ENCODE assay signal across 8 cellular contexts in the genomic region with DNA sequence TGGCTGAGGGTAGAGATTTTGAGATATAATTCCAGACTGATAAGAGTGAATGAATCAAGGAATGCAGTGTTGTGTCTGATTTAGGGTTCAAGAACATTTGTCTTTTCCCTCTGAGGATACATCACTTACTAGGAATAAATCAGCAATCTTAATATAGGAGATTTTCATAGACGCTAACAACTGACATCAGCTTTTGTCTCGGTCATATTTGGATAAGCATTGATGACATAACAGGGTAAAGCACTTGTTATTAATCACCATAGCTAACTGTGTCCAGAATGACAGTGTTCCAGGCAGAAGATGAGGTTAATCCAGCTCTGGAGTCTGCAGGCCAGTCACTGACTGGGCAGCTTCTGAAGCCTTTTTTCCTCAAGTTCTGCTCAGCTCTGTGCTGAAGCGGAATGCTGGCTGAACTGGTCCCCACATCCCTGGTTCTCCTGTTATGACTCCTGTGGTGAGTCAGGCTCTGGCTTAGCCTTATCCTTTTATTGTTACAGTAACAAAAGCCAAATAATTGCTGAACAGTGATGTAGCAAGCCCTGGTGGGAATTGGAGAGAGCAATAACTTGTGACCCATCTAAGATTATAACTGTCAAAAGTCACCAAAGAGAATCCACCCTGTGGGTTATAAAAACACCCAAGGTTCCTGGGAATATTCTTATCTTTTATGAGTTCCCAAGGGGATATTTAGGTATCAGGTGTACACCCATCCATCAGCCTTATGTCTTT. TPM values are rescaled to one million over a fixed set of nuclear protein-coding genes. Genes with fewer than 3 reads are reported as not detected.
DNase-seq lines count a peak whose midpoint lies in the region; ATAC-seq and TF ChIP-seq lines count a peak whose summit lies in the region.

No MANE protein-coding gene starts in this region.

- intact Hi-C loops in OCI-LY7 (cut with micrococcal nuclease; ENCODE audit: unreplicated experiment): no loop called here

- ATAC-seq in HG02885 (IDR thresholded peaks at IDR 0.05; ENCODE audit: poor library complexity, unreplicated experiment): no peak

- H3K27ac ChIP-seq in OCI-LY7 (ENCODE audit: low read depth, low read length, poor library complexity, severe bottlenecking) (no peak overlapping the region), muscle layer of colon (ENCODE audit: low read depth, low read length) (peak overlapping the region; percentile 62)

- no peaks in the 10 kb centered on the region for H3K36me3 ChIP-seq in OCI-LY7 (ENCODE audit: insufficient read depth, low read length)
- no peaks in the 10 kb centered on the region for H3K36me3 ChIP-seq in muscle layer of colon (ENCODE audit: insufficient read depth, low read length)

- no peaks in the 10 kb centered on the region for H3K79me2 ChIP-seq in OCI-LY7 (ENCODE audit: insufficient read depth, low read depth, low read length)

- H3K4me2 ChIP-seq in OCI-LY7 (ENCODE audit: low read length): peak overlapping the region; percentile 50

- H3K27me3 ChIP-seq in muscle layer of colon (ENCODE audit: control insufficient read depth in 1 of 2, insufficient read depth in 2 of 2, low read length in 2 of 2): no peaks in the 10 kb centered on the region

- BruUV-seq in OCI-LY7 (replicated peaks; lab: Mats Ljungman, UMichigan): no TSS peak

- POLR2A ChIA-PET in OCI-LY7 (lab: Charles Lee): interaction anchor here (0.6 to 1.8 kb wide), 2 partner anchors 9 to 12 kb away, joined by 4 to 10 read pairs; no protein-coding TSS in a partner anchor

- peaks cover 31% of the 10 kb centered on the region for H3K4me1 ChIP-seq in OCI-LY7 (ENCODE audit: insufficient read depth, low read length, poor library complexity, severe bottlenecking)
- H3K4me1 ChIP-seq in muscle layer of colon (ENCODE audit: insufficient read depth, low read length): peaks cover 63% of the 10 kb centered on the region

- H3K9me2 ChIP-seq in OCI-LY7 (ENCODE audit: insufficient read depth, low read length): no peaks in the 10 kb centered on the region

- no peak overlapping the region for H2AFZ ChIP-seq in OCI-LY7 (ENCODE audit: low read length)

- DNase-seq in DMS153 (lab: John Stamatoyannopoulos, UW) (peak; percentile 19), DMS153 treated with DMSO at 0.1 percent for 48 hours (lab: John Stamatoyannopoulos, UW; ENCODE audit: unreplicated experiment) (no peak), OCI-LY7 (ENCODE audit: low spot score) (no peak), dermis blood vessel endothelial cell (peak; percentile 93), OCI-M1 (lab: John Stamatoyannopoulos, UW) (no peak), SHP77 (lab: John Stamatoyannopoulos, UW) (no peak)

- H3K4me3 ChIP-seq in OCI-LY7 (ENCODE audit: low read depth, low read length, poor library complexity, severe bottlenecking) (no peak overlapping the region), muscle layer of colon (ENCODE audit: low read depth in 1 of 2, low read length in 2 of 2) (no peak overlapping the region)

- 0 out of 2 replicates have a peak, but pooled peaks cover 6% of the 10 kb centered on the region for H4K20me1 ChIP-seq in OCI-LY7 (ENCODE audit: insufficient read depth, low read length)

- CTCF ChIA-PET in OCI-LY7 (lab: Charles Lee; ENCODE audit: unreplicated experiment): no interaction called here

- no peak for TF ChIP-seq CTCF in OCI-LY7 (conservative IDR thresholded peaks at IDR 0.05; ENCODE audit: low read length)

- no peaks in the 10 kb centered on the region for H3K9me3 ChIP-seq in OCI-LY7 (ENCODE audit: low read length)
- H3K9me3 ChIP-seq in muscle layer of colon (ENCODE audit: low read length): no peaks in the 10 kb centered on the region

- H3K9ac ChIP-seq in muscle layer of colon (ENCODE audit: low read length): peak overlapping the region; percentile 40

RNA-seq across cellular contexts. Expression of gene FNIP2, which starts 41.8 kb away (rescaled TPM):
- total RNA-seq in OCI-LY7 (2014; rRNA removed; shearing (Covaris generic)): 0.09 and 0.15 TPM in 2 replicates
- 1.0 and 1.2 TPM in 2 replicates for total RNA-seq in OCI-LY7 (2022)
- total RNA-seq in dermis blood vessel endothelial cell: 59.6 and 62.3 TPM in 2 replicates

Comparison
In these comparisons a context has a peak if more than half of its experiments do, and no peak if none do; other contexts are left out.
1. DNase-seq: peak in DMS153 (single experiment) and dermis blood vessel endothelial cell (single experiment); none in DMS153 treated with DMSO at 0.1 percent for 48 hours (single experiment), OCI-LY7 (single experiment), OCI-M1 (single experiment) and SHP77 (0 of 2).
2. RNA of gene FNIP2, which starts 41.8 kb away (total RNA-seq): 59.6 to 62.3 TPM in dermis blood vessel endothelial cell; 0.09 to 1.2 TPM in OCI-LY7; every median in the first group is over 10 times any median in the second.